In the genomic region with DNA sequence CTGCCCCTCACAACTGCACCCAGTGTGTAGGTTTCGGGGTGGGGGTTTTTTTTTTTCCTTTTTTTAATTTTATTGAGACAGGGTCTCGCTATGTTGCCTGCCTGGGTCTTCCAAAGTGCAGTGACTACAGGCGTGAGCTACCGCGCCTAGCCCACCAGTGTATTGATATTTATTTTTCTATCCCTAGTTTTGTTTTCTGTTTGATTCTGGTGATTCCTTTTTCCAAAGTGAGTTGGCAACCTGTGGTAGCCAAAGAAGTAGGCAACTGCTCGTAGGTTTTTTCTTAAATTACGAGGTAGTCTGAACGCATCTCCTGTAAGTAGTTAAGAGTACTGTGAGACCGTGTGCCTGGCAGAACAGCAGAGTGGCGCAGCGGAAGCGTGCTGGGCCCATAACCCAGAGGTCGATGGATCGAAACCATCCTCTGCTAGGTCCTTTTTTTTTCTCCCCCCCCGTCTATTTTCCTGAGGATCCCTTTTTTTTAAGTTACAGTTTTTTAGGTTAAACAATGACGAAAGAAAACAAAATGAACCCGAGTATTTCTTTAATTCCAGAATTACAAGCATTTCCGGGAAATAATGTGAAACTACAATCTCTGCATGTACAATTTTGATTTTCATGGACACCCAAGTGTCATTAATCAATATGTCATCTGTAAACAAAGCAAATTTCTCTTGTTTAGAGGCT, we compare ENCODE assay signal across 1 cellular context.
TF ChIP-seq lines count a peak whose summit lies in the region.

No MANE protein-coding gene starts in this region.

TF ChIP-seq in HepG2, 621 proteins besides CTCF, POLR2A, EP300 and RAD21 (continued from another document and continues in another):
- TF ChIP-seq RXRA (CRISPR knock-in tag; IDR thresholded peaks at IDR 0.05): no peak
- no peak for TF ChIP-seq ZFP36 (IDR thresholded peaks at IDR 0.05; ENCODE audit: borderline replicate concordance, low read depth, low read length, partially characterized antibody)
- peak; percentile 95 for TF ChIP-seq ZBED4 (CRISPR knock-in tag; IDR thresholded peaks at IDR 0.05; ENCODE audit: borderline replicate concordance)
- no peak for TF ChIP-seq RARG (CRISPR knock-in tag; IDR thresholded peaks at IDR 0.05; ENCODE audit: low read depth)
- TF ChIP-seq GTF3A (CRISPR knock-in tag; conservative IDR thresholded peaks at IDR 0.05): no peak
- TF ChIP-seq GPN1 (CRISPR knock-in tag; IDR thresholded peaks at IDR 0.05; ENCODE audit: borderline replicate concordance): no peak
- TF ChIP-seq NFYB (CRISPR knock-in tag; IDR thresholded peaks at IDR 0.05): no peak
- TF ChIP-seq FOXC1 (CRISPR knock-in tag; IDR thresholded peaks at IDR 0.05; ENCODE audit: borderline replicate concordance): no peak
- no peak for TF ChIP-seq KDM6A (CRISPR knock-in tag; IDR thresholded peaks at IDR 0.05; ENCODE audit: low read depth)
- no peak for TF ChIP-seq ZNF326 (CRISPR knock-in tag; IDR thresholded peaks at IDR 0.05; ENCODE audit: borderline replicate concordance)
- TF ChIP-seq SIN3A (IDR thresholded peaks at IDR 0.05; ENCODE audit: borderline replicate concordance, low read depth, low read length): no peak
- TF ChIP-seq, protein P1, sequence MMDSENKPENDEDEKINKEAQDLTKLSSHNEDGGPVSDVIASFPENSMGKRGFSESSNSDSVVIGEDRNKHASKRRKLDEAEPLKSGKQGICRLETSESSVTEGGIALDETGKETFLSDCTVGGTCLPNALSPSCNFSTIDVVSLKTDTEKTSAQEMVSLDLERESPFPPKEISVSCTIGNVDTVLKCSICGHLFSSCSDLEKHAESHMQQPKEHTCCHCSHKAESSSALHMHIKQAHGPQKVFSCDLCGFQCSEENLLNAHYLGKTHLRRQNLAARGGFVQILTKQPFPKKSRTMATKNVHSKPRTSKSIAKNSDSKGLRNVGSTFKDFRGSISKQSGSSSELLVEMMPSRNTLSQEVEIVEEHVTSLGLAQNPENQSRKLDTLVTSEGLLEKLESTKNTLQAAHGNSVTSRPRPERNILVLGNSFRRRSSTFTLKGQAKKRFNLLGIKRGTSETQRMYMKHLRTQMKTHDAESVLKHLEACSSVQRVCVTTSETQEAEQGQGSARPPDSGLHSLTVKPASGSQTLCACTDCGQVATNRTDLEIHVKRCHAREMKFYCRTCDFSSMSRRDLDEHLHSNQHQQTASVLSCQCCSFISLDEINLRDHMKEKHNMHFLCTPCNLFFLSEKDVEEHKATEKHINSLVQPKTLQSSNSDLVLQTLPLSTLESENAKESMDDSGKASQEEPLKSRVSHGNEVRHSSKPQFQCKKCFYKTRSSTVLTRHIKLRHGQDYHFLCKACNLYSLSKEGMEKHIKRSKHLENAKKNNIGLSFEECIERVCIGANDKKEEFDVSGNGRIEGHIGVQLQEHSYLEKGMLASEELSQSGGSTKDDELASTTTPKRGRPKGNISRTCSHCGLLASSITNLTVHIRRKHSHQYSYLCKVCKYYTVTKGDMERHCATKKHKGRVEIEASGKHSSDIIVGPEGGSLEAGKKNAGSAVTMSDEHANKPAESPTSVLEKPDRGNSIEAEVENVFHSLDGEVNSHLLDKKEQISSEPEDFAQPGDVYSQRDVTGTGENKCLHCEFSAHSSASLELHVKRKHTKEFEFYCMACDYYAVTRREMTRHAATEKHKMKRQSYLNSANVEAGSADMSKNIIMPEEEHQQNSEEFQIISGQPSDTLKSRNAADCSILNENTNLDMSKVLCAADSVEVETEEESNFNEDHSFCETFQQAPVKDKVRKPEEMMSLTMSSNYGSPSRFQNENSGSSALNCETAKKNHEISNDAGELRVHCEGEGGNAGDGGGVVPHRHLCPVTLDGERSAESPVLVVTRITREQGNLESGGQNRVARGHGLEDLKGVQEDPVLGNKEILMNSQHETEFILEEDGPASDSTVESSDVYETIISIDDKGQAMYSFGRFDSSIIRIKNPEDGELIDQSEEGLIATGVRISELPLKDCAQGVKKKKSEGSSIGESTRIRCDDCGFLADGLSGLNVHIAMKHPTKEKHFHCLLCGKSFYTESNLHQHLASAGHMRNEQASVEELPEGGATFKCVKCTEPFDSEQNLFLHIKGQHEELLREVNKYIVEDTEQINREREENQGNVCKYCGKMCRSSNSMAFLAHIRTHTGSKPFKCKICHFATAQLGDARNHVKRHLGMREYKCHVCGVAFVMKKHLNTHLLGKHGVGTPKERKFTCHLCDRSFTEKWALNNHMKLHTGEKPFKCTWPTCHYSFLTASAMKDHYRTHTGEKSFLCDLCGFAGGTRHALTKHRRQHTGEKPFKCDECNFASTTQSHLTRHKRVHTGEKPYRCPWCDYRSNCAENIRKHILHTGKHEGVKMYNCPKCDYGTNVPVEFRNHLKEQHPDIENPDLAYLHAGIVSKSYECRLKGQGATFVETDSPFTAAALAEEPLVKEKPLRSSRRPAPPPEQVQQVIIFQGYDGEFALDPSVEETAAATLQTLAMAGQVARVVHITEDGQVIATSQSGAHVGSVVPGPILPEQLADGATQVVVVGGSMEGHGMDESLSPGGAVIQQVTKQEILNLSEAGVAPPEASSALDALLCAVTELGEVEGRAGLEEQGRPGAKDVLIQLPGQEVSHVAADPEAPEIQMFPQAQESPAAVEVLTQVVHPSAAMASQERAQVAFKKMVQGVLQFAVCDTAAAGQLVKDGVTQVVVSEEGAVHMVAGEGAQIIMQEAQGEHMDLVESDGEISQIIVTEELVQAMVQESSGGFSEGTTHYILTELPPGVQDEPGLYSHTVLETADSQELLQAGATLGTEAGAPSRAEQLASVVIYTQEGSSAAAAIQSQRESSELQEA (CRISPR knock-in tag; IDR thresholded peaks at IDR 0.05; ENCODE audit: not compliant biosample characterization): no peak
- TF ChIP-seq ZNF414 (CRISPR knock-in tag; IDR thresholded peaks at IDR 0.05): no peak
- TF ChIP-seq ZNF367 (CRISPR knock-in tag; IDR thresholded peaks at IDR 0.05; ENCODE audit: borderline replicate concordance): no peak
- TF ChIP-seq SATB2 (CRISPR knock-in tag; IDR thresholded peaks at IDR 0.05): no peak
- TF ChIP-seq ZNF17 (CRISPR knock-in tag; IDR thresholded peaks at IDR 0.05): no peak
- peak; percentile 33; the same call in 1 of the 2 replicates for TF ChIP-seq NFIC (IDR thresholded peaks at IDR 0.05; ENCODE audit: low read length)
- no peak for TF ChIP-seq JDP2 (CRISPR knock-in tag; IDR thresholded peaks at IDR 0.05; ENCODE audit: borderline replicate concordance)
- TF ChIP-seq ZXDC (CRISPR knock-in tag; IDR thresholded peaks at IDR 0.05): no peak
- TF ChIP-seq ZNF75D (CRISPR knock-in tag; IDR thresholded peaks at IDR 0.05; ENCODE audit: borderline replicate concordance): no peak
- TF ChIP-seq SP1 (IDR thresholded peaks at IDR 0.05): no peak
- TF ChIP-seq SP1 (CRISPR knock-in tag; IDR thresholded peaks at IDR 0.05): no peak
- 0 out of 2 replicates have a peak, but pooled peaks have one; percentile 18 for TF ChIP-seq JUN (CRISPR knock-in tag; IDR thresholded peaks at IDR 0.05)
- TF ChIP-seq NFE2L2 (IDR thresholded peaks at IDR 0.05; ENCODE audit: low read length): no peak
- TF ChIP-seq ZNF317 (CRISPR knock-in tag; IDR thresholded peaks at IDR 0.05): peak; percentile 75; the same call in 1 of the 2 replicates
- 0 out of 2 replicates have a peak, but pooled peaks have one; percentile 13 for TF ChIP-seq YEATS2 (CRISPR knock-in tag; IDR thresholded peaks at IDR 0.05; ENCODE audit: borderline replicate concordance)
- TF ChIP-seq, protein P2, sequence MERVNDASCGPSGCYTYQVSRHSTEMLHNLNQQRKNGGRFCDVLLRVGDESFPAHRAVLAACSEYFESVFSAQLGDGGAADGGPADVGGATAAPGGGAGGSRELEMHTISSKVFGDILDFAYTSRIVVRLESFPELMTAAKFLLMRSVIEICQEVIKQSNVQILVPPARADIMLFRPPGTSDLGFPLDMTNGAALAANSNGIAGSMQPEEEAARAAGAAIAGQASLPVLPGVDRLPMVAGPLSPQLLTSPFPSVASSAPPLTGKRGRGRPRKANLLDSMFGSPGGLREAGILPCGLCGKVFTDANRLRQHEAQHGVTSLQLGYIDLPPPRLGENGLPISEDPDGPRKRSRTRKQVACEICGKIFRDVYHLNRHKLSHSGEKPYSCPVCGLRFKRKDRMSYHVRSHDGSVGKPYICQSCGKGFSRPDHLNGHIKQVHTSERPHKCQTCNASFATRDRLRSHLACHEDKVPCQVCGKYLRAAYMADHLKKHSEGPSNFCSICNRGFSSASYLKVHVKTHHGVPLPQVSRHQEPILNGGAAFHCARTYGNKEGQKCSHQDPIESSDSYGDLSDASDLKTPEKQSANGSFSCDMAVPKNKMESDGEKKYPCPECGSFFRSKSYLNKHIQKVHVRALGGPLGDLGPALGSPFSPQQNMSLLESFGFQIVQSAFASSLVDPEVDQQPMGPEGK (CRISPR knock-in tag; IDR thresholded peaks at IDR 0.05): peak; percentile 40; the same call in 1 of the 2 replicates
- TF ChIP-seq PAF1 (CRISPR knock-in tag; IDR thresholded peaks at IDR 0.05): no peak
- TF ChIP-seq ZNF296 (CRISPR knock-in tag; conservative IDR thresholded peaks at IDR 0.05): no peak
- TF ChIP-seq KDM3A (CRISPR knock-in tag; IDR thresholded peaks at IDR 0.05; ENCODE audit: low read depth): no peak; the same call in 1 of the 2 replicates
- TF ChIP-seq ZNF607 (CRISPR knock-in tag; IDR thresholded peaks at IDR 0.05; ENCODE audit: borderline replicate concordance): no peak
- 0 out of 2 replicates have a peak, but pooled peaks have one; percentile 15 for TF ChIP-seq ZNF33A (CRISPR knock-in tag; IDR thresholded peaks at IDR 0.05; ENCODE audit: borderline replicate concordance)
- TF ChIP-seq ZNF570 (CRISPR knock-in tag; IDR thresholded peaks at IDR 0.05; ENCODE audit: borderline replicate concordance): no peak
- TF ChIP-seq ZNF597 (CRISPR knock-in tag; IDR thresholded peaks at IDR 0.05): no peak
- TF ChIP-seq ZNF629 (CRISPR knock-in tag; conservative IDR thresholded peaks at IDR 0.05): peak; percentile 62
- TF ChIP-seq ZUFSP (CRISPR knock-in tag; IDR thresholded peaks at IDR 0.05; ENCODE audit: borderline replicate concordance): no peak
- TF ChIP-seq ZEB1 (IDR thresholded peaks at IDR 0.05; ENCODE audit: insufficient replicate concordance, low read depth): no peak
- no peak for TF ChIP-seq CBX5 (CRISPR knock-in tag; IDR thresholded peaks at IDR 0.05; ENCODE audit: borderline replicate concordance)
